ENCODE assay signal across 10 cellular contexts in the genomic region with DNA sequence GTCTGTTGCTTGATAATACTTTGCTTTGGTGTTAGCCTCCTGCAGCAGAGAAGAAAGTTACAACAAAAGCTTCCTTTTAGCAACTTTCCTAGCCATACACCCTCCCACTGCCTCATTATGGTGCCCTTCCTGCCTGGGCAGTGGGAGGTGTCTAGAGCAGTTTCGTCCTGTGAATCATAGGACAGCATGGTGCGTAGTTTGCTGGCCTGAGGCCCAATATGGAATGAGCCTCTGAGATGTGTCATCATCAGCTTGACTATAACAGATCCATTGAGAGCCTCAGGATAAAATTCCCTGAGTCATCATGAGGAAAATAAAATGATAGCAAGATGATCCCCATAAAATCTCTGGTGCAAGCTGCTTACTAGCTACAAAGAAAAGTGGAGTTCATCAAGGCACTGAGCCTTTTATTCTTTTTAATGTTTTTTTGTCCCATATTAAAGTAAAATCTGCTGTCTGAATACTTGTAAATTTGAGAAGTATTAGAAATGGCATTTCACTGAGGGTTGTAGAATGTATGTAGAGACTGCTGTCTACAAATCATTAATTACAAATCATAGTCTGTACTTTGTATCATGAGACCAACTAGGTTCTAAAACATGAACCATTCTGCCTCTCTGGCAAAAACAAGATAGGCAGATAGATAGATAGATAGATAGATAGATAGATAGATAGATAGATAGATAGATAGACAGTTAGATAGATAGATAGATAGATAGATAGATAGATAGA.
A peak's percentile ranks its signal among the peaks of the same experiment; 100 is the strongest.
DNase-seq lines count a peak whose midpoint lies in the region; ATAC-seq lines count a peak whose summit lies in the region.
"Had no signal": no experiment of that assay in that cellular context is flagged by ENCODE, and none has a peak within 500 bp of the region (broad histone marks: within the 10 kb centered on the region; RNA-seq: fewer than 3 reads in every experiment).

No MANE protein-coding gene starts in this region.

- ATAC-seq in GM19023 (IDR thresholded peaks at IDR 0.05; ENCODE audit: unreplicated experiment) (no peak), GM18517 (IDR thresholded peaks at IDR 0.05; ENCODE audit: unreplicated experiment) (no peak), HG03460 (IDR thresholded peaks at IDR 0.05; ENCODE audit: unreplicated experiment) (no peak)
- ATAC-seq: activated CD4-positive, CD25-positive, alpha-beta regulatory T cell treated with anti-CD3 and anti-CD28 coated beads, Interleukin-2, amount 50 U/mL, for 24 hours had no signal

- DNase-seq in COLO829 (ENCODE audit: low spot score) (peak; percentile 72), NCI-H226 (peak; percentile 53), dermis microvascular lymphatic vessel endothelial cell (ENCODE audit: low read depth in 2 of 2) (peak; percentile 92 to 95), occipital lobe (lab: John Stamatoyannopoulos, UW) (peak; percentile 27)
- no peak for DNase-seq in stimulated activated naive CD4-positive, alpha-beta T cell (lab: John Stamatoyannopoulos, UW)
- DNase-seq: NCI-H1417 had no signal

Comparison
In these comparisons a context has a peak if more than half of its experiments do, and no peak if none do; other contexts are left out.
1. DNase-seq: peak in COLO829 (single experiment), NCI-H226 (single experiment), dermis microvascular lymphatic vessel endothelial cell (2 of 2) and occipital lobe (single experiment); none in stimulated activated naive CD4-positive, alpha-beta T cell (0 of 6).